Comparison of ENCODE assay signal across 17 cellular contexts in the genomic region with DNA sequence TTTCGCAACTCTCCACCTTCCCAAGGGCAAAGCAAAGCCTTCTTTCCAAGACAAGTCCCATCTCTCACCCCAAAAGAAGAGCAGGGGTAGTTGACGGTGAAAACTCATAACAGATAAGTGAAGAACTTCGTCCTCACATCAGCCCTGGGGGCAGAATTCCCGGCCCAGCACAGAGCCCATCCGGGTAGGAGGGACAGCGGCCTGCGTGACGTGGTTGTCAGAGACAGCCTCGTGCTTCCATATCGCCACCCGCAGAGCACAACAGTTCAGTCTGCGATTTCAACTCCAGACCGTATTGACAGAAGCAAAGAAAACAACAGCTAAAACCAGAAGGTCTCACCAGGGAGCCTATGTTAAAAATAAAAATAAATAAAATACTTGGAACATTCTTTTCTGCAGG.
DNase-seq lines count a peak whose midpoint lies in the region; ATAC-seq and TF ChIP-seq lines count a peak whose summit lies in the region.
"Had no signal": no experiment of that assay in that cellular context is flagged by ENCODE, and none has a peak within 500 bp of the region (broad histone marks: within the 10 kb centered on the region; RNA-seq: fewer than 3 reads in every experiment).

No MANE protein-coding gene starts in this region.

- peak overlapping the region; percentile 46 for H3K27ac ChIP-seq in layer of hippocampus (ENCODE audit: low read depth, low read length)
- H3K27ac ChIP-seq in SK-N-SH (ENCODE audit: low read depth in 2 of 2, low read length in 1 of 2), result no peak overlapping the region
- H3K27ac ChIP-seq: C4-2B, HL-60 had no signal

- H3K27me3 Mint-ChIP-seq in activated T-helper 17 cell treated with anti-CD3 and anti-CD28 coated beads, Interleukin-2, amount 50 U/mL, for 72 hours, result peaks cover 9% of the 10 kb centered on the region

- H3K4me1 ChIP-seq in SK-N-SH (ENCODE audit: control insufficient read depth in 1 of 2, insufficient read depth in 2 of 2, low read depth in 1 of 2, low read length in 1 of 2), result peaks cover 9 to 10% of the 10 kb centered on the region in 2 experiments; a peak in 2 of 4 replicates
- H3K4me1 ChIP-seq: HAP-1 had no signal

- H3K79me2 ChIP-seq in SK-N-SH (ENCODE audit: insufficient read depth), result no peaks in the 10 kb centered on the region

- no peak overlapping the region for H3K9ac ChIP-seq in SK-N-SH

- TF ChIP-seq CTCF in omental fat pad (IDR thresholded peaks at IDR 0.05), result no peak
- TF ChIP-seq CTCF in SK-N-SH (IDR thresholded peaks at IDR 0.05), result no peak

- WGBS in SK-N-SH (ENCODE audit: low lambda C conversion rate), result 90% methylated on average over 13 of the region's 13 CpGs

- H3K27me3 ChIP-seq in layer of hippocampus (ENCODE audit: control insufficient read depth, insufficient read depth, low read length), result no peaks in the 10 kb centered on the region
- H3K27me3 ChIP-seq in SK-N-SH (ENCODE audit: insufficient read depth), result no peaks in the 10 kb centered on the region

- CTCF ChIA-PET in SK-N-SH (lab: Yijun Ruan, JAX), result no interaction called here

- no peaks in the 10 kb centered on the region for H3K36me3 Mint-ChIP-seq in activated T-helper 17 cell treated with anti-CD3 and anti-CD28 coated beads, Interleukin-2, amount 50 U/mL, for 72 hours (ENCODE audit: low read depth)

- H3K36me3 ChIP-seq in SK-N-SH (replicated peaks in 1 of 2; ENCODE audit: control insufficient read depth in 1 of 2, insufficient read depth in 2 of 2, low read length in 1 of 2), result no peaks in the 10 kb centered on the region
- H3K36me3 ChIP-seq: HAP-1 had no signal

- H2AFZ ChIP-seq in SK-N-SH (ENCODE audit: low read depth), result no peak overlapping the region

- H3K9me2 ChIP-seq in SK-N-SH, result no peaks in the 10 kb centered on the region

- H3K27ac Mint-ChIP-seq in activated T-helper 17 cell treated with anti-CD3 and anti-CD28 coated beads, Interleukin-2, amount 50 U/mL, for 72 hours, result peak overlapping the region; percentile 77

- H3K4me2 ChIP-seq in SK-N-SH, result no peak overlapping the region

- H3K9me3 ChIP-seq in SK-N-SH, result no peaks in the 10 kb centered on the region
- H3K9me3 ChIP-seq: HAP-1 had no signal

- TF ChIP-seq EP300 in SK-N-SH (IDR thresholded peaks at IDR 0.05; ENCODE audit: borderline replicate concordance in 1 of 2, low read depth in 1 of 2, low read length in 1 of 2), result no peak

- peaks cover 4% of the 10 kb centered on the region for H3F3A ChIP-seq in SK-N-SH (replicated peaks; ENCODE audit: insufficient read depth)

- DNase-seq in ELF-1 (ENCODE audit: low read depth, low spot score) (peak; percentile 61), smooth muscle cell of the brain vasculature (ENCODE audit: low read depth, low spot score) (peak; percentile 89), HUDEP-2 (lab: John Stamatoyannopoulos, UW; ENCODE audit: unreplicated experiment in 76 of 76) (no peak), omental fat pad (ENCODE audit: low spot score) (no peak), SK-N-SH (no peak)
- DNase-seq: Kasumi-1, MM.1S, NCI-H1092 treated with DMSO at 0.1 percent for 48 hours, NCI-H146, NCI-H2029 treated with DMSO at 0.1 percent for 48 hours, NCI-H2171, NCI-H748 treated with DMSO at 0.1 percent for 48 hours had no signal

- H4K20me1 ChIP-seq in SK-N-SH (ENCODE audit: insufficient read depth), result no peaks in the 10 kb centered on the region

- H3K4me3 ChIP-seq in SK-N-SH (ENCODE audit: low read depth in 2 of 2, low read length in 1 of 2), result no peak overlapping the region
- H3K4me3 ChIP-seq: HAP-1 had no signal

- no peak for ATAC-seq in activated T-helper 17 cell treated with anti-CD3 and anti-CD28 coated beads, Interleukin-2, amount 50 U/mL, for 72 hours (replicated peaks)
- ATAC-seq in omental fat pad (ENCODE audit: low FRiP score), result no peak

- H3K4me3 Mint-ChIP-seq in activated T-helper 17 cell treated with anti-CD3 and anti-CD28 coated beads, Interleukin-2, amount 50 U/mL, for 72 hours, result no peak overlapping the region

- H3K4me1 Mint-ChIP-seq in activated T-helper 17 cell treated with anti-CD3 and anti-CD28 coated beads, Interleukin-2, amount 50 U/mL, for 72 hours, result peaks cover 10% of the 10 kb centered on the region

- POLR2A ChIA-PET in SK-N-SH (lab: Yijun Ruan, JAX), result no interaction called here

- no peaks in the 10 kb centered on the region for H3K9me3 Mint-ChIP-seq in activated T-helper 17 cell treated with anti-CD3 and anti-CD28 coated beads, Interleukin-2, amount 50 U/mL, for 72 hours

- TF ChIP-seq RAD21 in SK-N-SH (IDR thresholded peaks at IDR 0.05; ENCODE audit: low read length), result no peak

TF ChIP-seq in SK-N-SH, 30 proteins besides CTCF, POLR2A, EP300 and RAD21:
- no peak for TF ChIP-seq PBX3 (IDR thresholded peaks at IDR 0.05)
- TF ChIP-seq USF2 (IDR thresholded peaks at IDR 0.05; ENCODE audit: borderline replicate concordance, low read depth, low read length), result no peak
- TF ChIP-seq TCF12 (IDR thresholded peaks at IDR 0.05), result no peak
- no peak for TF ChIP-seq FOXM1 (IDR thresholded peaks at IDR 0.05; ENCODE audit: low read depth)
- no peak for TF ChIP-seq USF1 (IDR thresholded peaks at IDR 0.05; ENCODE audit: borderline replicate concordance, low read depth)
- TF ChIP-seq YY1 (IDR thresholded peaks at IDR 0.05; ENCODE audit: low read depth), result no peak
- no peak for TF ChIP-seq TAF1 (IDR thresholded peaks at IDR 0.05; ENCODE audit: borderline replicate concordance, low read depth, low read length)
- no peak for TF ChIP-seq TEAD4 (IDR thresholded peaks at IDR 0.05; ENCODE audit: borderline replicate concordance, insufficient read depth)
- TF ChIP-seq GABPA (IDR thresholded peaks at IDR 0.05; ENCODE audit: low read depth), result no peak
- TF ChIP-seq EZH2phosphoT487 (IDR thresholded peaks at IDR 0.05; ENCODE audit: borderline replicate concordance, low read depth), result no peak
- no peak for TF ChIP-seq JUND (IDR thresholded peaks at IDR 0.05)
- TF ChIP-seq SMC3 (IDR thresholded peaks at IDR 0.05; ENCODE audit: low read depth, low read length), result no peak
- no peak for TF ChIP-seq GATA2 (CRISPR knock-in tag; IDR thresholded peaks at IDR 0.05)
- TF ChIP-seq NFIC (IDR thresholded peaks at IDR 0.05; ENCODE audit: borderline replicate concordance), result no peak
- no peak for TF ChIP-seq RXRA (IDR thresholded peaks at IDR 0.05; ENCODE audit: borderline replicate concordance, low read depth)
- no peak for TF ChIP-seq NRF1 (IDR thresholded peaks at IDR 0.05; ENCODE audit: low read depth, low read length)
- TF ChIP-seq MAX (IDR thresholded peaks at IDR 0.05; ENCODE audit: low read depth), result no peak
- TF ChIP-seq POLR2AphosphoS5 (IDR thresholded peaks at IDR 0.05; ENCODE audit: low read depth, low read length), result no peak

Comparison
In these comparisons a context has a peak if more than half of its experiments do, and no peak if none do; other contexts are left out.
1. DNase-seq: peak in ELF-1 (single experiment) and smooth muscle cell of the brain vasculature (single experiment); none in HUDEP-2 (0 of 76), omental fat pad (single experiment) and SK-N-SH (single experiment).